Comparison of ENCODE assay signal across 17 cellular contexts in genomic region chr17:72092710-72093322, GRCh38. TPM values are rescaled to one million over a fixed set of nuclear protein-coding genes. Genes with fewer than 3 reads are reported as not detected.
A peak's percentile ranks its signal among the peaks of the same experiment; 100 is the strongest.
DNase-seq lines count a peak whose midpoint lies in the region; ATAC-seq, FAIRE-seq and TF ChIP-seq lines count a peak whose summit lies in the region.
"Had no signal": no experiment of that assay in that cellular context is flagged by ENCODE, and none has a peak within 500 bp of the region (broad histone marks: within the 10 kb centered on the region; RNA-seq: fewer than 3 reads in every experiment).

No MANE protein-coding gene starts in this region.

- H3K4me1 Mint-ChIP-seq in WTC11, result peaks cover 19% of the 10 kb centered on the region
- no peaks in the 10 kb centered on the region for H3K4me1 Mint-ChIP-seq in activated CD4-positive, alpha-beta T cell treated with anti-CD3 and anti-CD28 coated beads, Interleukin-2, amount 10 ng/mL, durations not matched to agents 24 days and 14 days
- no peaks in the 10 kb centered on the region for H3K4me1 Mint-ChIP-seq in nephron progenitor cell
- H3K4me1 Mint-ChIP-seq: B cell had no signal

- H3K9me3 Mint-ChIP-seq in WTC11, result peaks cover 17% of the 10 kb centered on the region
- H3K9me3 Mint-ChIP-seq in activated CD4-positive, alpha-beta T cell treated with anti-CD3 and anti-CD28 coated beads, Interleukin-2, amount 10 ng/mL, durations not matched to agents 24 days and 14 days, result peaks cover 2% of the 10 kb centered on the region
- peaks cover 17% of the 10 kb centered on the region for H3K9me3 Mint-ChIP-seq in nephron progenitor cell

- H3K27ac Mint-ChIP-seq in WTC11, result no peak overlapping the region
- no peak overlapping the region for H3K27ac Mint-ChIP-seq in activated CD4-positive, alpha-beta T cell treated with anti-CD3 and anti-CD28 coated beads, Interleukin-2, amount 10 ng/mL, durations not matched to agents 24 days and 14 days
- no peak overlapping the region for H3K27ac Mint-ChIP-seq in nephron progenitor cell
- H3K27ac Mint-ChIP-seq: B cell; CD8-positive, alpha-beta T cell had no signal

- intact Hi-C loops in pancreas (cut with DNase I), result no loop called here
- intact Hi-C loops in activated CD4-positive, alpha-beta T cell treated with anti-CD3 and anti-CD28 coated beads, Interleukin-2, amount 10 ng/mL, durations not matched to agents 24 days and 14 days (cut with micrococcal nuclease), result no loop called here

- H3K27me3 Mint-ChIP-seq in WTC11 (ENCODE audit: low read depth) (no peaks in the 10 kb centered on the region), nephron progenitor cell (ENCODE audit: low read depth, poor library complexity) (peaks cover 14% of the 10 kb centered on the region)
- no peaks in the 10 kb centered on the region for H3K27me3 Mint-ChIP-seq in activated CD4-positive, alpha-beta T cell treated with anti-CD3 and anti-CD28 coated beads, Interleukin-2, amount 10 ng/mL, durations not matched to agents 24 days and 14 days
- H3K27me3 Mint-ChIP-seq: B cell had no signal

- no peaks in the 10 kb centered on the region for H3K27me3 ChIP-seq in pancreas
- H3K27me3 ChIP-seq: BLaER1 treated with 17β-estradiol and CSF1 and Interleukin-3, amounts not matched to agents 10 nM and 100 nM had no signal

- no peak for FAIRE-seq in pancreas (lab: Jason Lieb, UNC)
- FAIRE-seq: HTR-8/SVneo, K562 had no signal

- H3K36me3 ChIP-seq in pancreas, result no peaks in the 10 kb centered on the region
- H3K36me3 ChIP-seq: BLaER1 treated with 17β-estradiol and CSF1 and Interleukin-3, amounts not matched to agents 10 nM and 100 nM; HAP-1 had no signal

- peaks cover 5 to 13% (median 12%) of the 10 kb centered on the region in 3 donors for H3K4me1 ChIP-seq in pancreas
- H3K4me1 ChIP-seq: BLaER1 treated with 17β-estradiol and CSF1 and Interleukin-3, amounts not matched to agents 10 nM and 100 nM; HAP-1 had no signal

- H3K9me3 ChIP-seq in pancreas, result no peaks in the 10 kb centered on the region
- H3K9me3 ChIP-seq: HAP-1 had no signal

- peak; percentile 43 for DNase-seq in HuH-7 (ENCODE audit: low spot score)
- DNase-seq in WTC11 (ENCODE audit: low spot score), result no peak
- DNase-seq in left lobe of liver (ENCODE audit: low spot score), result peak; percentile 67
- DNase-seq in pancreas, result no peak
- DNase-seq in activated CD4-positive, alpha-beta T cell treated with anti-CD3 and anti-CD28 coated beads, Interleukin-2, amount 10 ng/mL, durations not matched to agents 24 days and 14 days, result no peak
- no peak for DNase-seq in nephron progenitor cell
- DNase-seq in GM19240 (ENCODE audit: insufficient read length, low spot score), result no peak
- DNase-seq: Calu3; CD8-positive, alpha-beta T cell; DMS79 treated with DMSO at 0.1 percent for 48 hours; GF-D8; GM23248 had no signal

- POLR2A ChIA-PET in WTC11 (lab: Charles Lee), result no interaction called here

- H3K4me3 Mint-ChIP-seq in WTC11 (no peak overlapping the region), nephron progenitor cell (no peak overlapping the region)
- no peak overlapping the region for H3K4me3 Mint-ChIP-seq in activated CD4-positive, alpha-beta T cell treated with anti-CD3 and anti-CD28 coated beads, Interleukin-2, amount 10 ng/mL, durations not matched to agents 24 days and 14 days
- H3K4me3 Mint-ChIP-seq: B cell; CD8-positive, alpha-beta T cell had no signal

- H3K36me3 Mint-ChIP-seq in WTC11 (no peaks in the 10 kb centered on the region; the same call in 1 of the 2 replicates), nephron progenitor cell (ENCODE audit: low read depth) (peaks cover 5% of the 10 kb centered on the region)
- no peaks in the 10 kb centered on the region for H3K36me3 Mint-ChIP-seq in activated CD4-positive, alpha-beta T cell treated with anti-CD3 and anti-CD28 coated beads, Interleukin-2, amount 10 ng/mL, durations not matched to agents 24 days and 14 days (ENCODE audit: low read depth)
- H3K36me3 Mint-ChIP-seq: CD8-positive, alpha-beta T cell had no signal

- no peak overlapping the region for H3K4me3 ChIP-seq in pancreas
- H3K4me3 ChIP-seq: BLaER1 treated with 17β-estradiol and CSF1 and Interleukin-3, amounts not matched to agents 10 nM and 100 nM; GM23248; HAP-1; K562 had no signal

- CTCF ChIA-PET in WTC11 (lab: Charles Lee), result interaction anchor here (0.6 to 0.7 kb wide), 4 partner anchors 12 to 255 kb away, joined by 3 to 4 read pairs (median 3); partner anchors contain the start of gene SOX9

- ATAC-seq in WTC11, result no peak
- peak; percentile 95 for ATAC-seq in left lobe of liver
- peak in 3 of 4 donors; percentile 43 to 71 (median 45) for ATAC-seq in pancreas
- ATAC-seq: CD8-positive, alpha-beta T cell; K562 had no signal

- TF ChIP-seq CTCF in WTC11 (IDR thresholded peaks at IDR 0.05) (no peak), pancreas (IDR thresholded peaks at IDR 0.05) (no peak), nephron progenitor cell (IDR thresholded peaks at IDR 0.05) (no peak)

- WGBS in pancreas, 2 donors, result 42 to 70% methylated on average over 1 of the region's 1 CpG

- H3K27ac ChIP-seq in pancreas, result peak overlapping the region in 1 of 4 donors; percentile 12
- H3K27ac ChIP-seq: BLaER1 treated with 17β-estradiol and CSF1 and Interleukin-3, amounts not matched to agents 10 nM and 100 nM; GM23248 had no signal

TF ChIP-seq in WTC11, 78 proteins besides CTCF, POLR2A, EP300 and RAD21:
- peak; percentile 53; the same call in 1 of the 2 replicates for TF ChIP-seq GABPB1 (CRISPR knock-in tag; IDR thresholded peaks at IDR 0.05)
- TF ChIP-seq NFE2L1 (CRISPR knock-in tag; IDR thresholded peaks at IDR 0.05), result no peak
- no peak for TF ChIP-seq FOXJ3 (CRISPR knock-in tag; IDR thresholded peaks at IDR 0.05; ENCODE audit: borderline replicate concordance)
- no peak for TF ChIP-seq MXD4 (CRISPR knock-in tag; IDR thresholded peaks at IDR 0.05; ENCODE audit: borderline replicate concordance)

RNA-seq across cellular contexts. Expression of gene SOX9, which starts 28.0 kb away (rescaled TPM):
- total RNA-seq in WTC11 (2021), result 8.1 to 9.0 TPM (median 8.9 TPM) in 3 replicates
- 2.1 TPM for total RNA-seq in left lobe of liver
- total RNA-seq in pancreas, result 10 to 100 TPM; 22.7 to 76.1 (median 34.2) TPM
- polyA plus RNA-seq in pancreas, result 10 to 100 TPM; 26.0 to 31.9 TPM
- not detected in 2 replicates for total RNA-seq in activated CD4-positive, alpha-beta T cell treated with anti-CD3 and anti-CD28 coated beads, Interleukin-2, amount 10 ng/mL, durations not matched to agents 24 days and 14 days
- total RNA-seq: B cell; CD8-positive, alpha-beta T cell had no signal
- polyA plus RNA-seq: K562 had no signal

Comparison
In these comparisons a context has a peak if more than half of its experiments do, and no peak if none do; other contexts are left out.
1. DNase-seq: peak in HuH-7 (single experiment) and left lobe of liver (single experiment); none in WTC11 (single experiment), pancreas (0 of 6), activated CD4-positive, alpha-beta T cell treated with anti-CD3 and anti-CD28 coated beads, Interleukin-2, amount 10 ng/mL, durations not matched to agents 24 days and 14 days (single experiment), nephron progenitor cell (single experiment) and GM19240 (single experiment).